In the genomic region with DNA sequence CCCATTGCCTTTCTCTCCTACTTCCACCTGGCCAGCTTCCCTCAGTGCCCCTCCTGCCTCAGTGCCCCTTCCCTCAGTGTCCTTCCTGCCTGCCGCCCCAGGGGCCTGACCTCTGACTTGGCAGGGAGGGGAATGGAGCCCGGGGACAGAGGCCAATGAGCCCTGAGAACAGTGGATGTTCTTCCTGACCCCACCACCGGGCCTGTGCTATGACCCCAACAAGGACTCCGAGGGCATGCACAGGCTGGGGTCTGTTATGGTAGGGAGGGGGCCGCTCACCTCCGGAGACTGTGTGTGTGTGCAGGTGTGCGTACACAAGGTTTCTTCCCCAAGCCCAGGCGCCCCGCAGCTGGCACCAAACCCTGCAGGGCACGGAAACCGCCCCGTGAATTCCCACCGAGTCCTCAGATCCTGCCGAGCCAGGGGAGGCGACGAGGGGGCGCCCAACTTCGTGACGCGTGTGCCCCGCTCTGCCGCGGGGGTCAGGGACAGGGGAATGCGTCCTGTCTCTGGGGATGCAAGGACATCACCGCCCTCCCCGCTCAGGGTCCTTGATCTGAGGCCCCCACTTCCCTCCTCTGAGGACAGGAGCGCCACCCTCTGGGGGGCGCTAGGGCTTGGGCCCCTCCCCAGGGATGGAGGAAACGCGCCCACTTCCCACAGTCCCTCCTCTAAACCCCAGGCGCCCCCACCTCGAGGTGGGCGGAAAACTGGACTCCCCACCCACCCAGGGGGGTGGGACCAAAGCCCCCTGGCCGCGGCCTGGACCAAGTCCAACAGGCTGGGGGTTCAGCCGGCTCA, we compare ENCODE assay signal across 1 cellular context.
TF ChIP-seq lines count a peak whose summit lies in the region.

No MANE protein-coding gene starts in this region.

TF ChIP-seq in HepG2, 621 proteins besides CTCF, POLR2A, EP300 and RAD21 (continued from another document and continues in another):
- TF ChIP-seq ZNF609 (CRISPR knock-in tag; IDR thresholded peaks at IDR 0.05; ENCODE audit: borderline replicate concordance): peak; percentile 8; the same call in 1 of the 2 replicates
- TF ChIP-seq ZNF274 (CRISPR knock-in tag; IDR thresholded peaks at IDR 0.05): no peak
- TF ChIP-seq ZNF605 (CRISPR knock-in tag; IDR thresholded peaks at IDR 0.05): no peak
- no peak for TF ChIP-seq RNF219 (CRISPR knock-in tag; IDR thresholded peaks at IDR 0.05)
- TF ChIP-seq ZNF607 (CRISPR knock-in tag; IDR thresholded peaks at IDR 0.05; ENCODE audit: borderline replicate concordance): peak; percentile 58; the same call in 1 of the 2 replicates
- TF ChIP-seq KMT2B (CRISPR knock-in tag; IDR thresholded peaks at IDR 0.05): no peak
- TF ChIP-seq ZNF34 (CRISPR knock-in tag; IDR thresholded peaks at IDR 0.05; ENCODE audit: borderline replicate concordance): no peak
- no peak for TF ChIP-seq HNF4G (IDR thresholded peaks at IDR 0.05; ENCODE audit: borderline replicate concordance, low read depth, low read length)
- TF ChIP-seq HNF4G (CRISPR knock-in tag; IDR thresholded peaks at IDR 0.05; ENCODE audit: borderline replicate concordance, low read depth): no peak
- no peak for TF ChIP-seq RFX3 (CRISPR knock-in tag; IDR thresholded peaks at IDR 0.05)
- TF ChIP-seq ZNF563 (CRISPR knock-in tag; IDR thresholded peaks at IDR 0.05): no peak
- no peak for TF ChIP-seq ZNF720 (CRISPR knock-in tag; IDR thresholded peaks at IDR 0.05)
- 0 out of 2 replicates have a peak, but pooled peaks have one; percentile 56 for TF ChIP-seq ZNF451 (CRISPR knock-in tag; IDR thresholded peaks at IDR 0.05)
- TF ChIP-seq BCL3 (CRISPR knock-in tag; IDR thresholded peaks at IDR 0.05): no peak
- 0 out of 2 replicates have a peak, but pooled peaks have one; percentile 14 for TF ChIP-seq MXD4 (CRISPR knock-in tag; IDR thresholded peaks at IDR 0.05)
- TF ChIP-seq ZNF788 (CRISPR knock-in tag; IDR thresholded peaks at IDR 0.05; ENCODE audit: borderline replicate concordance): no peak
- TF ChIP-seq TRIM22 (IDR thresholded peaks at IDR 0.05): no peak
- no peak for TF ChIP-seq GABPB1 (CRISPR knock-in tag; IDR thresholded peaks at IDR 0.05)
- TF ChIP-seq, protein P1, sequence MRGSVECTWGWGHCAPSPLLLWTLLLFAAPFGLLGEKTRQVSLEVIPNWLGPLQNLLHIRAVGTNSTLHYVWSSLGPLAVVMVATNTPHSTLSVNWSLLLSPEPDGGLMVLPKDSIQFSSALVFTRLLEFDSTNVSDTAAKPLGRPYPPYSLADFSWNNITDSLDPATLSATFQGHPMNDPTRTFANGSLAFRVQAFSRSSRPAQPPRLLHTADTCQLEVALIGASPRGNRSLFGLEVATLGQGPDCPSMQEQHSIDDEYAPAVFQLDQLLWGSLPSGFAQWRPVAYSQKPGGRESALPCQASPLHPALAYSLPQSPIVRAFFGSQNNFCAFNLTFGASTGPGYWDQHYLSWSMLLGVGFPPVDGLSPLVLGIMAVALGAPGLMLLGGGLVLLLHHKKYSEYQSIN (CRISPR knock-in tag; IDR thresholded peaks at IDR 0.05; ENCODE audit: borderline replicate concordance): no peak
- TF ChIP-seq, protein P2, sequence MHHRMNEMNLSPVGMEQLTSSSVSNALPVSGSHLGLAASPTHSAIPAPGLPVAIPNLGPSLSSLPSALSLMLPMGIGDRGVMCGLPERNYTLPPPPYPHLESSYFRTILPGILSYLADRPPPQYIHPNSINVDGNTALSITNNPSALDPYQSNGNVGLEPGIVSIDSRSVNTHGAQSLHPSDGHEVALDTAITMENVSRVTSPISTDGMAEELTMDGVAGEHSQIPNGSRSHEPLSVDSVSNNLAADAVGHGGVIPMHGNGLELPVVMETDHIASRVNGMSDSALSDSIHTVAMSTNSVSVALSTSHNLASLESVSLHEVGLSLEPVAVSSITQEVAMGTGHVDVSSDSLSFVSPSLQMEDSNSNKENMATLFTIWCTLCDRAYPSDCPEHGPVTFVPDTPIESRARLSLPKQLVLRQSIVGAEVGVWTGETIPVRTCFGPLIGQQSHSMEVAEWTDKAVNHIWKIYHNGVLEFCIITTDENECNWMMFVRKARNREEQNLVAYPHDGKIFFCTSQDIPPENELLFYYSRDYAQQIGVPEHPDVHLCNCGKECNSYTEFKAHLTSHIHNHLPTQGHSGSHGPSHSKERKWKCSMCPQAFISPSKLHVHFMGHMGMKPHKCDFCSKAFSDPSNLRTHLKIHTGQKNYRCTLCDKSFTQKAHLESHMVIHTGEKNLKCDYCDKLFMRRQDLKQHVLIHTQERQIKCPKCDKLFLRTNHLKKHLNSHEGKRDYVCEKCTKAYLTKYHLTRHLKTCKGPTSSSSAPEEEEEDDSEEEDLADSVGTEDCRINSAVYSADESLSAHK (CRISPR knock-in tag; IDR thresholded peaks at IDR 0.05; ENCODE audit: borderline replicate concordance): no peak
- TF ChIP-seq, protein P3, sequence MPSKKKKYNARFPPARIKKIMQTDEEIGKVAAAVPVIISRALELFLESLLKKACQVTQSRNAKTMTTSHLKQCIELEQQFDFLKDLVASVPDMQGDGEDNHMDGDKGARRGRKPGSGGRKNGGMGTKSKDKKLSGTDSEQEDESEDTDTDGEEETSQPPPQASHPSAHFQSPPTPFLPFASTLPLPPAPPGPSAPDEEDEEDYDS (CRISPR knock-in tag; IDR thresholded peaks at IDR 0.05): no peak
- no peak for TF ChIP-seq ZNF556 (CRISPR knock-in tag; IDR thresholded peaks at IDR 0.05; ENCODE audit: borderline replicate concordance)
- no peak for TF ChIP-seq ZNF674 (CRISPR knock-in tag; IDR thresholded peaks at IDR 0.05; ENCODE audit: low read depth)
- TF ChIP-seq FOXM1 (CRISPR knock-in tag; IDR thresholded peaks at IDR 0.05): no peak
- no peak for TF ChIP-seq CREM (IDR thresholded peaks at IDR 0.05)
- no peak for TF ChIP-seq CREM (CRISPR knock-in tag; IDR thresholded peaks at IDR 0.05)
- TF ChIP-seq ZFP36L2 (CRISPR knock-in tag; IDR thresholded peaks at IDR 0.05): no peak
- no peak for TF ChIP-seq SMARCE1 (IDR thresholded peaks at IDR 0.05; ENCODE audit: borderline replicate concordance)
- TF ChIP-seq HOXA3 (CRISPR knock-in tag; IDR thresholded peaks at IDR 0.05): no peak; the same call in 1 of the 2 replicates
- TF ChIP-seq ZNF549 (CRISPR knock-in tag; IDR thresholded peaks at IDR 0.05): no peak
- TF ChIP-seq KLF11 (CRISPR knock-in tag; IDR thresholded peaks at IDR 0.05): no peak
- no peak for TF ChIP-seq AHR (CRISPR knock-in tag; IDR thresholded peaks at IDR 0.05)
- TF ChIP-seq ATF5 (CRISPR knock-in tag; IDR thresholded peaks at IDR 0.05; ENCODE audit: low read depth): no peak
- no peak for TF ChIP-seq ATF1 (CRISPR knock-in tag; IDR thresholded peaks at IDR 0.05)
- peak; percentile 47 for TF ChIP-seq AGO2 (optimal IDR thresholded peaks at IDR 0.05; ENCODE audit: low read depth, low read length)
- TF ChIP-seq IKZF5 (CRISPR knock-in tag; IDR thresholded peaks at IDR 0.05): no peak
- no peak for TF ChIP-seq ZSCAN20 (CRISPR knock-in tag; IDR thresholded peaks at IDR 0.05; ENCODE audit: borderline replicate concordance)
- no peak for TF ChIP-seq ZNF879 (CRISPR knock-in tag; IDR thresholded peaks at IDR 0.05)
- TF ChIP-seq ZBTB10 (CRISPR knock-in tag; IDR thresholded peaks at IDR 0.05; ENCODE audit: borderline replicate concordance): no peak
- no peak for TF ChIP-seq NCOA1 (CRISPR knock-in tag; IDR thresholded peaks at IDR 0.05)
- TF ChIP-seq AKAP8 (CRISPR knock-in tag; IDR thresholded peaks at IDR 0.05): no peak
- 0 out of 2 replicates have a peak, but pooled peaks have one; percentile 1 for TF ChIP-seq NFKB2 (CRISPR knock-in tag; IDR thresholded peaks at IDR 0.05; ENCODE audit: borderline replicate concordance)
